In genomic region chr11:72631806-72632731, GRCh38 we compare ENCODE assay signal across 1 cellular context.
TF ChIP-seq lines count a peak whose summit lies in the region.

No MANE protein-coding gene starts in this region.

TF ChIP-seq in K562, 482 proteins besides CTCF, POLR2A, EP300 and RAD21 (continued from another document and continues in another):
- TF ChIP-seq ZC3H4 (CRISPR knock-in tag; IDR thresholded peaks at IDR 0.05; ENCODE audit: borderline replicate concordance) (no peak), ZBTB9 (CRISPR knock-in tag; IDR thresholded peaks at IDR 0.05) (peak; percentile 72; the same call in 1 of the 2 replicates), XRCC5 (IDR thresholded peaks at IDR 0.05; ENCODE audit: low read depth, low read length) (no peak), CREB3L1 (IDR thresholded peaks at IDR 0.05; ENCODE audit: borderline replicate concordance, low read depth) (no peak), FOXM1 (IDR thresholded peaks at IDR 0.05; ENCODE audit: low read depth) (no peak), FOXM1 (CRISPR knock-in tag; IDR thresholded peaks at IDR 0.05; ENCODE audit: low read depth) (no peak), ERF (CRISPR knock-in tag; IDR thresholded peaks at IDR 0.05) (peak; percentile 78; the same call in 1 of the 2 replicates), ZKSCAN1 (IDR thresholded peaks at IDR 0.05; ENCODE audit: low read depth, low read length) (no peak), ZNF280B (CRISPR knock-in tag; IDR thresholded peaks at IDR 0.05) (no peak), NFE2 (IDR thresholded peaks at IDR 0.05; ENCODE audit: low read depth) (no peak), ZNF740 (CRISPR knock-in tag; IDR thresholded peaks at IDR 0.05) (no peak), ZNF740 (tag; IDR thresholded peaks at IDR 0.05) (no peak), HDGF (IDR thresholded peaks at IDR 0.05) (no peak), KDM5B (IDR thresholded peaks at IDR 0.05; ENCODE audit: insufficient replicate concordance, low read depth, low read length) (no peak), ZSCAN32 (CRISPR knock-in tag; IDR thresholded peaks at IDR 0.05) (no peak), YY1 (IDR thresholded peaks at IDR 0.05; ENCODE audit: borderline replicate concordance in 1 of 3, control insufficient read depth in 1 of 3, extremely low read depth in 1 of 3, insufficient read depth in 3 of 3, insufficient read length in 1 of 3, insufficient replicate concordance in 2 of 3, low read depth in 1 of 3, low read length in 2 of 3) (peak in 2 of 3 experiments; percentile 12 to 38), SRF (CRISPR knock-in tag; IDR thresholded peaks at IDR 0.05) (no peak), POLR2B (IDR thresholded peaks at IDR 0.05; ENCODE audit: low read depth, partially characterized antibody) (no peak), MYBL2 (IDR thresholded peaks at IDR 0.05; ENCODE audit: low read depth) (no peak), MYBL2 (CRISPR knock-in tag; IDR thresholded peaks at IDR 0.05; ENCODE audit: borderline replicate concordance) (no peak), CTCFL (IDR thresholded peaks at IDR 0.05; ENCODE audit: borderline replicate concordance, insufficient read depth, low read depth, low read length, poor library complexity, severe bottlenecking) (no peak), ZNF518B (CRISPR knock-in tag; IDR thresholded peaks at IDR 0.05) (no peak), PTBP1 (IDR thresholded peaks at IDR 0.05; ENCODE audit: low read depth, low read length) (no peak), NCOR1 (IDR thresholded peaks at IDR 0.05) (no peak; the same call in 1 of the 2 replicates), ZC3H11A (IDR thresholded peaks at IDR 0.05; ENCODE audit: low read depth, low read length) (no peak), MCM2 (IDR thresholded peaks at IDR 0.05; ENCODE audit: low read depth) (no peak), ZBTB11 (CRISPR knock-in tag; IDR thresholded peaks at IDR 0.05) (no peak), IRF1 (CRISPR knock-in tag; IDR thresholded peaks at IDR 0.05; ENCODE audit: borderline replicate concordance) (no peak), HSF4 (CRISPR knock-in tag; IDR thresholded peaks at IDR 0.05; ENCODE audit: borderline replicate concordance) (no peak), HMG20B (CRISPR knock-in tag; IDR thresholded peaks at IDR 0.05) (no peak), ASH1L (IDR thresholded peaks at IDR 0.05; ENCODE audit: borderline replicate concordance, low read depth, partially characterized antibody) (no peak), ZNF445 (CRISPR knock-in tag; IDR thresholded peaks at IDR 0.05; ENCODE audit: low read depth) (no peak), LARP7 (IDR thresholded peaks at IDR 0.05) (no peak), ARID2 (IDR thresholded peaks at IDR 0.05) (no peak), ZFP36 (IDR thresholded peaks at IDR 0.05; ENCODE audit: low read depth, low read length, partially characterized antibody) (no peak), HMBOX1 (IDR thresholded peaks at IDR 0.05) (no peak), BRF1 (IDR thresholded peaks at IDR 0.05; ENCODE audit: borderline replicate concordance, extremely low read depth, insufficient read length) (no peak), ZNF212 (CRISPR knock-in tag; IDR thresholded peaks at IDR 0.05) (no peak), ARNT (IDR thresholded peaks at IDR 0.05) (no peak), TEAD1 (CRISPR knock-in tag; IDR thresholded peaks at IDR 0.05) (peak in 1 of 2 experiments; percentile 88; a peak in 1 of 4 replicates), ZC3H8 (IDR thresholded peaks at IDR 0.05) (no peak), HIVEP1 (CRISPR knock-in tag; IDR thresholded peaks at IDR 0.05) (no peak), REST (CRISPR knock-in tag; IDR thresholded peaks at IDR 0.05; ENCODE audit: low read depth) (0 out of 2 replicates have a peak, but pooled peaks have one; percentile 18), EP400 (IDR thresholded peaks at IDR 0.05) (no peak; the same call in 1 of the 2 replicates)
